ENCODE assay signal across 21 cellular contexts in the genomic region with DNA sequence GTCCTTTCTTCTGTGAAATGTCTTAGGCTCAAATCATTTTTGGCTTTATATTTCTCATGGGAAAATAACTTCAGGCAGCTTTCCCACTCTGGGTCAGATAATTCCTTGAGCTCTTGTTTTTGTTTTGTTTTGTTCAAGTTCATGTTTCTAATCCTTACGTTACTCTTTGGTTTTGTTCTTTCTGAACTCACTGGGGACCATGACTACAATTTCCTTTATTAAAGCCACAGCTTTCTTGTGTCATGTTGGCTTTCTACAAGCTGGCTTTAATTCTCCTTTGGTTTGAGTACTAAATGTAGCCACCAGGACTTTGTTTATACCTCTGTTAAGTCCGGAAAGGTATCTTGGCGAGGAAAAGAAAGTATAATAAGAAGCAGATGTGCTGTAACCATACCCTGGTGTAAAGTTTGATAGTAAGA. TPM values are rescaled to one million over a fixed set of nuclear protein-coding genes. Genes with fewer than 3 reads are reported as not detected.
DNase-seq lines count a peak whose midpoint lies in the region; ATAC-seq and TF ChIP-seq lines count a peak whose summit lies in the region.
"Had no signal": no experiment of that assay in that cellular context is flagged by ENCODE, and none has a peak within 500 bp of the region (broad histone marks: within the 10 kb centered on the region; RNA-seq: fewer than 3 reads in every experiment).

No MANE protein-coding gene starts in this region.

- TF ChIP-seq CTCF in left ventricle myocardium inferior (IDR thresholded peaks at IDR 0.05; ENCODE audit: borderline replicate concordance), result no peak
- TF ChIP-seq CTCF in right atrium auricular region (IDR thresholded peaks at IDR 0.05), result no peak

- H3K27ac ChIP-seq in left ventricle myocardium inferior (replicated peaks) (peak overlapping the region; percentile 53), right atrium auricular region (peak overlapping the region in 1 of 2 donors; percentile 16), mesenchymal stem cell (ENCODE audit: low read length, poor library complexity, severe bottlenecking) (no peak overlapping the region)
- H3K27ac ChIP-seq: ascending aorta, colonic mucosa, psoas muscle had no signal

- no peak overlapping the region for H4K8ac ChIP-seq in mesenchymal stem cell (ENCODE audit: low read length)

- no peak overlapping the region for H3K18ac ChIP-seq in mesenchymal stem cell (ENCODE audit: low read depth in 1 of 2, low read length in 2 of 2)

- no peak overlapping the region for H4K91ac ChIP-seq in mesenchymal stem cell (ENCODE audit: low read length)

- H3K9me3 ChIP-seq in left ventricle myocardium inferior (replicated peaks), result no peaks in the 10 kb centered on the region
- H3K9me3 ChIP-seq in right atrium auricular region, result no peaks in the 10 kb centered on the region
- no peaks in the 10 kb centered on the region for H3K9me3 ChIP-seq in mesenchymal stem cell (ENCODE audit: control insufficient read depth, low read length)
- H3K9me3 ChIP-seq: ascending aorta, colonic mucosa, psoas muscle had no signal

- no peak for DNase-seq in left ventricle myocardium inferior
- DNase-seq in right atrium auricular region (ENCODE audit: low spot score), result no peak
- peak; percentile 56 for DNase-seq in dedifferentiated amniotic fluid mesenchymal stem cell (ENCODE audit: extremely low spot score)
- no peak for DNase-seq in mesenchymal stem cell
- DNase-seq in SIG-M5 (lab: John Stamatoyannopoulos, UW), result no peak
- DNase-seq in stimulated activated naive CD8-positive, alpha-beta T cell treated with anti-CD3 and anti-CD28 coated beads, Interleukin-15, Interleukin-2, amounts not matched to agents 100 U/mL and 50 U/mL, for 24 hours, result no peak
- DNase-seq in glomerular visceral epithelial cell (ENCODE audit: extremely low spot score), result no peak
- DNase-seq: activated CD4-positive, alpha-beta T cell treated with anti-CD3 and anti-CD28 coated beads, Interleukin-2, amount 50 U/mL, for 4 hours; activated naive CD4-positive, alpha-beta T cell treated with Interleukin-2 at 50 U/mL for 16 hours; CD8-positive, alpha-beta memory T cell; colonic mucosa; DMS79; MV-4-11; natural killer cell; NCI-H2029; NCI-H446 treated with DMSO at 0.1 percent for 48 hours; psoas muscle; stimulated activated CD4-positive, alpha-beta T cell treated with anti-CD3 and anti-CD28 coated beads, Interleukin-12 subunit alpha, Interleukin-12 subunit beta, amount 100 ng/mL, for 4 hours; T-helper 1 cell had no signal

- H3K23ac ChIP-seq in mesenchymal stem cell (ENCODE audit: low read length in 2 of 2), result no peak overlapping the region

- H2AK5ac ChIP-seq in mesenchymal stem cell (ENCODE audit: low read length, severe bottlenecking), result no peak overlapping the region

- no peak overlapping the region for H3K4me3 ChIP-seq in left ventricle myocardium inferior
- no peak overlapping the region for H3K4me3 ChIP-seq in right atrium auricular region
- H3K4me3 ChIP-seq in mesenchymal stem cell (ENCODE audit: insufficient read depth in 1 of 2, low read depth in 1 of 2, low read length in 2 of 2), result no peak overlapping the region
- H3K4me3 ChIP-seq: ascending aorta, colonic mucosa, psoas muscle had no signal

- H2BK120ac ChIP-seq in mesenchymal stem cell (ENCODE audit: low read depth, low read length), result no peak overlapping the region

- peak overlapping the region; percentile 42 for H3K9ac ChIP-seq in mesenchymal stem cell (ENCODE audit: low read length)

- intact Hi-C loops in left ventricle myocardium inferior (cut with micrococcal nuclease), result no loop called here

- whole genome bisulfite sequencing in mesenchymal stem cell, result 86% methylated on average over 3 of the region's 3 CpGs

- no peaks in the 10 kb centered on the region for H3K79me1 ChIP-seq in mesenchymal stem cell (replicated peaks; ENCODE audit: low read length, poor library complexity, severe bottlenecking)

- H3K4ac ChIP-seq in mesenchymal stem cell (ENCODE audit: low read depth in 1 of 2, low read length in 2 of 2), result no peak overlapping the region

- H3K27me3 ChIP-seq in left ventricle myocardium inferior (ENCODE audit: low read depth) (no peaks in the 10 kb centered on the region), right atrium auricular region (no peaks in the 10 kb centered on the region), mesenchymal stem cell (ENCODE audit: control insufficient read depth in 1 of 2, insufficient read depth in 1 of 2, low read length in 2 of 2) (no peaks in the 10 kb centered on the region)
- H3K27me3 ChIP-seq: ascending aorta, colonic mucosa had no signal

- peaks cover 24% of the 10 kb centered on the region for H3K4me1 ChIP-seq in left ventricle myocardium inferior
- no peaks in the 10 kb centered on the region for H3K4me1 ChIP-seq in right atrium auricular region
- H3K4me1 ChIP-seq in mesenchymal stem cell (ENCODE audit: control insufficient read depth, insufficient read depth, low read depth, low read length), result no peaks in the 10 kb centered on the region
- H3K4me1 ChIP-seq: ascending aorta, colonic mucosa, psoas muscle had no signal

- H2AFZ ChIP-seq in mesenchymal stem cell (ENCODE audit: low read depth, low read length), result no peak overlapping the region

- no peak overlapping the region for H2BK12ac ChIP-seq in mesenchymal stem cell (ENCODE audit: low read length in 2 of 2)

- no peak overlapping the region for H3K4me2 ChIP-seq in mesenchymal stem cell (ENCODE audit: low read length, poor library complexity, severe bottlenecking)

- no peak for ATAC-seq in stimulated activated naive CD8-positive, alpha-beta T cell treated with anti-CD3 and anti-CD28 coated beads, Interleukin-15, Interleukin-2, amounts not matched to agents 100 U/mL and 50 U/mL, for 24 hours
- ATAC-seq in HG03025 (IDR thresholded peaks at IDR 0.05; ENCODE audit: low FRiP score, unreplicated experiment), result no peak
- ATAC-seq: natural killer cell, psoas muscle had no signal

- H2BK15ac ChIP-seq in mesenchymal stem cell (ENCODE audit: low read depth, poor library complexity, severe bottlenecking), result no peak overlapping the region

- no peak overlapping the region for H3K14ac ChIP-seq in mesenchymal stem cell (ENCODE audit: low read length in 2 of 2)

- no peak overlapping the region for H2BK5ac ChIP-seq in mesenchymal stem cell (ENCODE audit: low read depth, low read length, poor library complexity, severe bottlenecking)

- H3K36me3 ChIP-seq in left ventricle myocardium inferior, result no peaks in the 10 kb centered on the region
- no peaks in the 10 kb centered on the region for H3K36me3 ChIP-seq in right atrium auricular region
- peaks cover 0 to 2% of the 10 kb centered on the region in 2 experiments for H3K36me3 ChIP-seq in mesenchymal stem cell (ENCODE audit: control insufficient read depth in 1 of 2, insufficient read depth in 2 of 2, low read depth in 1 of 2, low read length in 2 of 2)
- H3K36me3 ChIP-seq: ascending aorta, colonic mucosa had no signal

RNA-seq across cellular contexts. Expression of a gene that starts 30.8 kb away (rescaled TPM):
- 34.5 TPM for total RNA-seq in left ventricle myocardium inferior
- total RNA-seq in right atrium auricular region, result 10 to 100 TPM; 39.4 to 54.0 TPM
- polyA plus RNA-seq in mesenchymal stem cell (2013, experiment 1 of 2), result 9.2 TPM
- 9.7 TPM for polyA plus RNA-seq in mesenchymal stem cell (2013, experiment 2 of 2)
- total RNA-seq: CD8-positive, alpha-beta memory T cell had no signal
- polyA plus RNA-seq: CD8-positive, alpha-beta memory T cell had no signal
